ENCODE assay signal across 1 cellular context in the genomic region with DNA sequence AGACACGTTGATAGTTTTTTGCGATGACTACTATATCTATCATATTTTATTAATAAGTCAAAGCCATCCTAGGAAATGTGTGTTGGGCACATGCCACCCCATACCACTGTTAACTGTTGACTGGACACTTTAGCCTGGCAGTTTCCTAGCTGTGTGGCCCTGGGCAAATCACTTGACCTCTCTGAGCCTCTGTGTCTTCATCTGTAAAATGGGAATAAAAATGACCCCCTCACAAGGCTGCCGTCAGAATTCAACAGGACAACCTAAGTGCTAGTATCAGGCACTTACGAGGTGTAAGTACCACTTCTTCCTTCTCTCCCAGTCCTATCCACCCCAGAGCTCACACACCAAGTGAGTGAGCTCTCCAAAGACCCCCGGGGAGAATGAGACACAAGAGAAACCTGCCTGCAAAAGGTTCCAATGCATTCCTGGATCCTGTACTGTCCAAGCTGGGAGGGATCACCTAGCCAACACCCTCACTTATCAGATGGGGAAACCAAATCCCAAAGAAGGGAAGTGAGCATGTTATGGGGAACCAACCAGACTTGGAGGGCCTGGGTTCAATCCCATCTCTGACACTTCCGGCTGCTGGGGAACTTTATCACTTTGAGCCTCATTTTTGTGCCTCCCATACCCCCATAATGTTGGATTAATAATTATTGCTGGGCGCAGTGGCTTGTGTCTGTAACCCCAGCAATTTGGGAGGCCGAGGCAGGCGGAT.
A peak's percentile ranks its signal among the peaks of the same experiment; 100 is the strongest.
TF ChIP-seq lines count a peak whose summit lies in the region.

No MANE protein-coding gene starts in this region.

TF ChIP-seq in HepG2, 621 proteins besides CTCF, POLR2A, EP300 and RAD21:
- TF ChIP-seq FOXC1 (CRISPR knock-in tag; IDR thresholded peaks at IDR 0.05; ENCODE audit: borderline replicate concordance) (no peak), ZMYM3 (CRISPR knock-in tag; IDR thresholded peaks at IDR 0.05) (peak; percentile 53; the same call in 1 of the 2 replicates), GATA4 (IDR thresholded peaks at IDR 0.05; ENCODE audit: borderline replicate concordance, low read depth) (no peak), CHD4 (IDR thresholded peaks at IDR 0.05; ENCODE audit: borderline replicate concordance, low read length) (0 out of 2 replicates have a peak, but pooled peaks have one; percentile 34), ZNF768 (CRISPR knock-in tag; IDR thresholded peaks at IDR 0.05) (peak; percentile 86; the same call in 1 of the 2 replicates), ZNF629 (CRISPR knock-in tag; conservative IDR thresholded peaks at IDR 0.05) (peak; percentile 86)
